Comparison of ENCODE assay signal across 8 cellular contexts in genomic region chr11:304915-305833, GRCh38. TPM values are rescaled to one million over a fixed set of nuclear protein-coding genes. Genes with fewer than 3 reads are reported as not detected.
DNase-seq lines count a peak whose midpoint lies in the region; ATAC-seq and TF ChIP-seq lines count a peak whose summit lies in the region.

No MANE protein-coding gene starts in this region.

- peak; percentile 79 for DNase-seq in EH (ENCODE audit: low read depth)
- DNase-seq in T-helper 17 cell: peak in 1 of 3 donors; percentile 34
- peak; percentile 79 for DNase-seq in dedifferentiated amniotic fluid mesenchymal stem cell (ENCODE audit: extremely low spot score)
- DNase-seq in right lobe of liver: peak in 2 of 3 donors; percentile 67 to 72
- peak; percentile 79 for DNase-seq in thyroid gland

- peaks cover 51% of the 10 kb centered on the region for H3K4me1 ChIP-seq in HUES64 (ENCODE audit: insufficient read depth, low read length)
- peaks cover 0 to 23% (median 10%) of the 10 kb centered on the region in 4 donors for H3K4me1 ChIP-seq in right lobe of liver
- peaks cover 4 to 16% of the 10 kb centered on the region in 2 donors for H3K4me1 ChIP-seq in thyroid gland

- 16% methylated on average over 18 of the region's 19 CpGs for WGBS in HUES64
- 28% methylated on average over 16 of the region's 19 CpGs for WGBS in right lobe of liver (ENCODE audit: insufficient coverage, low coverage, low lambda C conversion rate, missing lambda C conversion rate)
- WGBS in thyroid gland, 2 donors: 34 to 36% methylated on average over 19 of the region's 19 CpGs

- H3K27me3 Mint-ChIP-seq in T-helper 17 cell: no peaks in the 10 kb centered on the region

- peak overlapping the region; percentile 97 for H3K27ac Mint-ChIP-seq in T-helper 17 cell

- H3K36me3 Mint-ChIP-seq in T-helper 17 cell (ENCODE audit: low read depth): peaks cover 7% of the 10 kb centered on the region

- intact Hi-C loops in right lobe of liver (cut with DNase I) (loop anchor here in 1 of 2 donors (10.0 kb wide), 1 partner anchor 60 kb away; the partner anchor contains the start of gene B4GALNT4), thyroid gland (cut with DNase I) (loop anchor here (5.0 kb wide), 1 partner anchor 52 kb away; no protein-coding TSS in a partner anchor)

- peak overlapping the region; percentile 83; the same call in 1 of the 2 replicates for H3K27ac ChIP-seq in HUES64 (ENCODE audit: low read depth, low read length)
- H3K27ac ChIP-seq in right lobe of liver: no peak overlapping the region
- no peak overlapping the region for H3K27ac ChIP-seq in thyroid gland

- no peaks in the 10 kb centered on the region for H3K36me3 ChIP-seq in HUES64 (ENCODE audit: insufficient read depth, low read length)
- H3K36me3 ChIP-seq in right lobe of liver: no peaks in the 10 kb centered on the region
- H3K36me3 ChIP-seq in thyroid gland: no peaks in the 10 kb centered on the region

- H3K27me3 ChIP-seq in HUES64 (ENCODE audit: insufficient read depth, low read length) (no peaks in the 10 kb centered on the region), right lobe of liver (no peaks in the 10 kb centered on the region), thyroid gland (no peaks in the 10 kb centered on the region)

- TF ChIP-seq POLR2A in right lobe of liver (IDR thresholded peaks at IDR 0.05) (no peak), thyroid gland (IDR thresholded peaks at IDR 0.05) (no peak)

- TF ChIP-seq CTCF in right lobe of liver (IDR thresholded peaks at IDR 0.05) (peak; percentile 61 to 81 (median 74)), thyroid gland (IDR thresholded peaks at IDR 0.05) (peak; percentile 18 to 75 (median 70))

- H3K4me1 Mint-ChIP-seq in T-helper 17 cell: peaks cover 32% of the 10 kb centered on the region

- H3K9me3 ChIP-seq in HUES64 (ENCODE audit: insufficient read depth, low read depth, low read length) (no peaks in the 10 kb centered on the region), T-helper 17 cell (ENCODE audit: control insufficient read depth, low read length, poor library complexity, severe bottlenecking) (no peaks in the 10 kb centered on the region), right lobe of liver (no peaks in the 10 kb centered on the region), thyroid gland (no peaks in the 10 kb centered on the region)

- H3K4me3 Mint-ChIP-seq in T-helper 17 cell: no peak overlapping the region

- peak overlapping the region; percentile 10; the same call in 1 of the 2 replicates for H3K9ac ChIP-seq in HUES64 (ENCODE audit: low read depth, low read length)

- ATAC-seq in T-helper 17 cell: peak; percentile 40
- ATAC-seq in right lobe of liver: peak; percentile 36 to 55 (median 52)
- ATAC-seq in HG03175 (IDR thresholded peaks at IDR 0.05; ENCODE audit: unreplicated experiment): no peak
- no peak for ATAC-seq in HG03095 (IDR thresholded peaks at IDR 0.05; ENCODE audit: unreplicated experiment)

- H3K4me3 ChIP-seq in HUES64 (ENCODE audit: low read length): peak overlapping the region; percentile 27
- H3K4me3 ChIP-seq in right lobe of liver: no peak overlapping the region
- H3K4me3 ChIP-seq in thyroid gland (replicated peaks in 1 of 3): no peak overlapping the region

RNA-seq across cellular contexts. Expression of gene IFITM2, which starts 2.4 kb away (rescaled TPM):
- polyA plus RNA-seq in HUES64 (2013, experiment 1 of 2): 152 TPM
- 233 TPM for polyA plus RNA-seq in HUES64 (2013, experiment 2 of 2)
- total RNA-seq in T-helper 17 cell: 100 to 1,000 TPM; 550 to 570 TPM
- 100 to 1,000 TPM; 157 to 624 (median 390) TPM for total RNA-seq in right lobe of liver
- total RNA-seq in thyroid gland: 100 to 1,000 TPM in 1 of 4 donors, 10 to 100 TPM in 3; 83.2 to 318 (median 92.9) TPM

RNA-seq across cellular contexts. Expression of gene IFITM5, which starts 5.8 kb away (rescaled TPM):
- not detected for polyA plus RNA-seq in HUES64 (2013, experiment 1 of 2)
- polyA plus RNA-seq in HUES64 (2013, experiment 2 of 2): not detected
- total RNA-seq in T-helper 17 cell (not detected), right lobe of liver (not detected), thyroid gland (not detected)

RNA-seq across cellular contexts. Expression of gene IFITM1, which starts 8.7 kb away (rescaled TPM):
- 343 TPM for polyA plus RNA-seq in HUES64 (2013, experiment 1 of 2)
- polyA plus RNA-seq in HUES64 (2013, experiment 2 of 2): 396 TPM
- total RNA-seq in T-helper 17 cell: 100 to 1,000 TPM; 344 to 363 TPM
- total RNA-seq in right lobe of liver: 100 to 1,000 TPM in 2 of 6 experiments, 10 to 100 TPM in 4; 15.7 to 159 (median 72.5) TPM
- total RNA-seq in thyroid gland: 100 to 1,000 TPM in 3 of 4 donors, 10 to 100 TPM in 1; 94.3 to 163 (median 103) TPM

RNA-seq across cellular contexts. Expression of gene IFITM3, which starts 15.5 kb away (rescaled TPM):
- 177 TPM for polyA plus RNA-seq in HUES64 (2013, experiment 1 of 2)
- polyA plus RNA-seq in HUES64 (2013, experiment 2 of 2): 210 TPM
- total RNA-seq in T-helper 17 cell: 10 to 100 TPM in 1 of 2 donors, 1 to 10 TPM in 1; 2.5 to 25.2 TPM
- 1,000 to 10,000 TPM in 1 of 6 experiments, 100 to 1,000 TPM in 5; 445 to 1,124 (median 694) TPM for total RNA-seq in right lobe of liver
- total RNA-seq in thyroid gland: 100 to 1,000 TPM; 140 to 300 (median 178) TPM

RNA-seq across cellular contexts. Expression of gene PGGHG, which starts 16.2 kb away (rescaled TPM):
- polyA plus RNA-seq in HUES64 (2013, experiment 1 of 2): 16.6 TPM
- 19.9 TPM for polyA plus RNA-seq in HUES64 (2013, experiment 2 of 2)
- total RNA-seq in T-helper 17 cell (100 to 1,000 TPM; 317 to 350 TPM), right lobe of liver (100 to 1,000 TPM in 1 of 6 experiments, 10 to 100 TPM in 4, 1 to 10 TPM in 1; 7.7 to 110 (median 13.8) TPM), thyroid gland (10 to 100 TPM; 21.8 to 43.3 (median 32.7) TPM)

Comparison
In these comparisons a context has a peak if more than half of its experiments do, and no peak if none do; other contexts are left out.
1. ATAC-seq: peak in T-helper 17 cell (single experiment) and right lobe of liver (4 of 4); none in HG03175 (single experiment) and HG03095 (single experiment).